In genomic region chr15:62391565-62392262, GRCh38 we compare ENCODE assay signal across 8 cellular contexts. TPM values are rescaled to one million over a fixed set of nuclear protein-coding genes. Genes with fewer than 3 reads are reported as not detected.
DNase-seq lines count a peak whose midpoint lies in the region; ATAC-seq and TF ChIP-seq lines count a peak whose summit lies in the region.

No MANE protein-coding gene starts in this region.

- H3K27ac ChIP-seq in HCT116 (ENCODE audit: low read depth, low read length) (peak overlapping the region; percentile 51), mammary epithelial cell (ENCODE audit: insufficient read depth, low read depth, low read length) (peak overlapping the region; percentile 14), gastrocnemius medialis (peak overlapping the region; percentile 84 to 93 (median 90))

- H3K9ac ChIP-seq in HCT116 (ENCODE audit: low read length), result peak overlapping the region; percentile 84
- peak overlapping the region; percentile 62 for H3K9ac ChIP-seq in mammary epithelial cell (ENCODE audit: insufficient read depth, low read length)

- no TSS peak for BruUV-seq in HCT116 (replicated peaks; lab: Mats Ljungman, UMichigan)
- no TSS peak for BruUV-seq in mammary epithelial cell (replicated peaks; lab: Mats Ljungman, UMichigan)

- in situ Hi-C loops in mammary epithelial cell (cut with MboI; ENCODE audit: low sequenced_read_pairs in 2 of 2) (loop anchor here in 1 of 2 donors (25.0 kb wide), 1 partner anchor 346 kb away; no protein-coding TSS in a partner anchor), gastrocnemius medialis (cut with MboI; ENCODE audit: low sequenced_read_pairs in 4 of 4) (loop anchor here in 1 of 4 donors (25.0 kb wide), 1 partner anchor 246 kb away; no protein-coding TSS in a partner anchor)

- DNase-seq in AG10803 (ENCODE audit: low read depth) (peak; percentile 63), HCT116 (ENCODE audit: low read depth, low spot score) (no peak), T-cell (peak in 18 of 34 experiments; percentile 0 to 21 (median 5)), mammary epithelial cell (peak; percentile 60), iPS-NIHi7 (ENCODE audit: extremely low spot score) (peak; percentile 51), gastrocnemius medialis (peak; percentile 26 to 62), NCI-H187 treated with DMSO at 0.1 percent for 48 hours (lab: John Stamatoyannopoulos, UW) (no peak)

- H3K27me3 ChIP-seq in HCT116 (ENCODE audit: insufficient read depth, low read length), result no peaks in the 10 kb centered on the region
- H3K27me3 ChIP-seq in mammary epithelial cell (ENCODE audit: insufficient read depth, low read length), result no peaks in the 10 kb centered on the region
- no peaks in the 10 kb centered on the region for H3K27me3 ChIP-seq in gastrocnemius medialis

- peak; percentile 52 for TF ChIP-seq RAD21 in HCT116 (IDR thresholded peaks at IDR 0.05; ENCODE audit: low read depth)

- H3K27ac Mint-ChIP-seq in T-cell, result peak overlapping the region in 1 of 2 donors; percentile 39

- RAD21 ChIA-PET in HCT116 (lab: Charles Lee; ENCODE audit: low non-redundant PET in 1 of 2, low total read pairs in 2 of 2, uncharacterized antibody in 2 of 2, unreplicated experiment in 2 of 2), result no interaction called here

- no peaks in the 10 kb centered on the region for H3K36me3 Mint-ChIP-seq in T-cell

- 0% methylated on average over 24 of the region's 74 CpGs for WGBS in mammary epithelial cell (ENCODE audit: low coverage, missing lambda C conversion rate)

- peak overlapping the region; percentile 91 to 93 (median 92) for H3K4me3 Mint-ChIP-seq in T-cell

- no peaks in the 10 kb centered on the region for H3K9me3 Mint-ChIP-seq in T-cell

- no peaks in the 10 kb centered on the region for H3K9me2 ChIP-seq in HCT116 (ENCODE audit: insufficient read depth)

- ATAC-seq in HCT116 (peak; percentile 56), T-cell (replicated peaks in 1 of 4) (peak; percentile 38 to 55 (median 42)), gastrocnemius medialis (peak; percentile 42 to 54), HG02798 (IDR thresholded peaks at IDR 0.05; ENCODE audit: poor library complexity, unreplicated experiment) (no peak)

- peak; percentile 50 for TF ChIP-seq CTCF in AG10803 (conservative IDR thresholded peaks at IDR 0.05; ENCODE audit: low read length)
- peak in 1 of 3 experiments; percentile 43; a peak in 1 of 6 replicates for TF ChIP-seq CTCF in HCT116 (IDR thresholded peaks at IDR 0.05 in 2 of 3, conservative IDR thresholded peaks at IDR 0.05 in 1 of 3; ENCODE audit: borderline replicate concordance in 1 of 3, insufficient read depth in 1 of 3, low read depth in 2 of 3, low read length in 2 of 3)
- peak; percentile 8 to 59 for TF ChIP-seq CTCF in mammary epithelial cell (conservative IDR thresholded peaks at IDR 0.05 in 1 of 2, IDR thresholded peaks at IDR 0.05 in 1 of 2; ENCODE audit: extremely low read depth in 1 of 2, insufficient read depth in 1 of 2, low read depth in 1 of 2, low read length in 2 of 2)
- peak in 4 of 5 experiments; percentile 33 to 52 (median 49) for TF ChIP-seq CTCF in gastrocnemius medialis (IDR thresholded peaks at IDR 0.05 in 4 of 5, conservative IDR thresholded peaks at IDR 0.05 in 1 of 5)

- H3K4me3 ChIP-seq in AG10803 (ENCODE audit: low read length) (peak overlapping the region; percentile 97), HCT116 (replicated peaks in 1 of 2; ENCODE audit: low read depth in 1 of 2, low read length in 2 of 2) (peak overlapping the region; percentile 92 to 96), mammary epithelial cell (replicated peaks in 1 of 3; ENCODE audit: insufficient read depth in 1 of 3, low read depth in 2 of 3, low read length in 3 of 3) (peak overlapping the region; percentile 68 to 97 (median 73)), gastrocnemius medialis (peak overlapping the region; percentile 81 to 99 (median 92))

- H3K36me3 ChIP-seq in HCT116 (ENCODE audit: control insufficient read depth in 1 of 2, insufficient read depth in 2 of 2, low read length in 2 of 2) (no peaks in the 10 kb centered on the region), mammary epithelial cell (ENCODE audit: insufficient read depth, low read length) (no peaks in the 10 kb centered on the region), gastrocnemius medialis (no peaks in the 10 kb centered on the region)

- peaks cover 11 to 30% of the 10 kb centered on the region in 2 donors for H3K27me3 Mint-ChIP-seq in T-cell

- POLR2A ChIA-PET in HCT116 (lab: Charles Lee), result no interaction called here
- POLR2A ChIA-PET in T-cell (lab: Charles Lee), result no interaction called here

- intact Hi-C loops in HCT116 (cut with micrococcal nuclease), result loop anchor here (5.0 kb wide), 2 partner anchors 256 to 351 kb away; no protein-coding TSS in a partner anchor
- intact Hi-C loops in mammary epithelial cell (cut with micrococcal nuclease), result loop anchor here (1.0 to 10.0 kb wide), 6 partner anchors 61 to 351 kb away; no protein-coding TSS in a partner anchor
- intact Hi-C loops in gastrocnemius medialis (cut with DNase I; ENCODE audit: low total_unique reads), result loop anchor here (1.0 to 5.0 kb wide), 4 partner anchors 41 to 258 kb away; no protein-coding TSS in a partner anchor

- H3K4me2 ChIP-seq in HCT116 (ENCODE audit: low read length) (peak overlapping the region; percentile 98), mammary epithelial cell (ENCODE audit: insufficient read depth, low read depth, low read length) (peak overlapping the region; percentile 100)

- peaks cover 15 to 20% (median 18%) of the 10 kb centered on the region in 3 donors for H3K4me1 Mint-ChIP-seq in T-cell

- H2AFZ ChIP-seq in HCT116 (ENCODE audit: low read depth, low read length, poor library complexity, severe bottlenecking) (peak overlapping the region; percentile 23), mammary epithelial cell (ENCODE audit: low read depth, low read length) (peak overlapping the region; percentile 94)

- CTCF ChIA-PET in HCT116 (lab: Charles Lee), result interaction anchor here (0.6 to 1.3 kb wide), 2 partner anchors 315 to 351 kb away, joined by 3 read pairs; no protein-coding TSS in a partner anchor
- CTCF ChIA-PET in T-cell (lab: Charles Lee), result no interaction called here
- CTCF ChIA-PET in mammary epithelial cell (lab: Charles Lee; ENCODE audit: low non-redundant PET), result interaction anchor here (0.5 to 0.7 kb wide), 6 partner anchors 158 to 603 kb away, joined by 3 to 4 read pairs (median 3); no protein-coding TSS in a partner anchor

- TF ChIP-seq POLR2A in HCT116 (IDR thresholded peaks at IDR 0.05; ENCODE audit: borderline replicate concordance, extremely low read depth, insufficient read depth, insufficient read length) (no peak), gastrocnemius medialis (IDR thresholded peaks at IDR 0.05) (peak in 1 of 2 donors; percentile 16)

- H4K20me1 ChIP-seq in HCT116 (ENCODE audit: insufficient read depth), result no peaks in the 10 kb centered on the region
- H4K20me1 ChIP-seq in mammary epithelial cell (ENCODE audit: insufficient read depth, low read length), result no peaks in the 10 kb centered on the region

- H3K9me3 ChIP-seq in HCT116 (ENCODE audit: control insufficient read depth in 1 of 2, insufficient read depth in 1 of 2, low read depth in 1 of 2, low read length in 2 of 2) (no peaks in the 10 kb centered on the region), mammary epithelial cell (replicated peaks; ENCODE audit: insufficient read depth, low read length) (no peaks in the 10 kb centered on the region), gastrocnemius medialis (no peaks in the 10 kb centered on the region)

- dilution Hi-C loops in mammary epithelial cell (cut with HindIII; ENCODE audit: low sequenced_read_pairs), result no loop called here

- H3K4me1 ChIP-seq in HCT116 (ENCODE audit: control insufficient read depth in 1 of 2, insufficient read depth in 2 of 2, low read length in 2 of 2), result peaks cover 11 to 13% of the 10 kb centered on the region in 2 experiments; a peak in 3 of 4 replicates
- H3K4me1 ChIP-seq in mammary epithelial cell (ENCODE audit: insufficient read depth, low read length), result peaks cover 15% of the 10 kb centered on the region
- H3K4me1 ChIP-seq in gastrocnemius medialis, result peaks cover 19 to 23% of the 10 kb centered on the region in 2 donors

- H3K79me2 ChIP-seq in HCT116 (ENCODE audit: insufficient read depth, low read length) (no peaks in the 10 kb centered on the region), mammary epithelial cell (ENCODE audit: insufficient read depth, low read length) (peaks cover 11% of the 10 kb centered on the region)

TF ChIP-seq in HCT116, 20 proteins besides CTCF, POLR2A, EP300 and RAD21:
- 0 out of 2 replicates have a peak, but pooled peaks have one; percentile 30 for TF ChIP-seq ZFX (IDR thresholded peaks at IDR 0.05)
- TF ChIP-seq SIN3A (IDR thresholded peaks at IDR 0.05; ENCODE audit: low read depth), result no peak
- no peak for TF ChIP-seq ELF1 (IDR thresholded peaks at IDR 0.05; ENCODE audit: borderline replicate concordance, low read depth)
TF ChIP-seq in HCT116: peak in this region for 1.

RNA-seq across cellular contexts. Expression of gene TLN2, which starts 1.4 kb away (rescaled TPM):
- total RNA-seq in HCT116 (2021; ENCODE audit: unreplicated experiment) (5.8 TPM), T-cell (1 to 10 TPM in 1 of 5 donors, under 1 TPM in 4; 0.59 to 1.7 (median 0.95) TPM), mammary epithelial cell (10 to 100 TPM; 14.5 to 57.0 TPM), gastrocnemius medialis (10 to 100 TPM in 3 of 4 donors, 1 to 10 TPM in 1; 7.4 to 46.0 (median 11.4) TPM)
- polyA plus RNA-seq in HCT116 (2012), result 2.8 and 3.9 TPM in 2 replicates
- 12.2 TPM for polyA plus RNA-seq in mammary epithelial cell
- 33.8 TPM for polyA minus RNA-seq in mammary epithelial cell

Comparison
In these comparisons a context has a peak if more than half of its experiments do, and no peak if none do; other contexts are left out.
1. DNase-seq: peak in AG10803 (single experiment), T-cell (18 of 34), mammary epithelial cell (single experiment), iPS-NIHi7 (single experiment) and gastrocnemius medialis (2 of 2); none in HCT116 (single experiment) and NCI-H187 treated with DMSO at 0.1 percent for 48 hours (single experiment).
2. H3K27ac ChIP-seq: peak in every context shown above with its lines; median percentile 90 in gastrocnemius medialis; 51 in HCT116; 14 in mammary epithelial cell.
3. CTCF ChIA-PET loops: an anchor here in HCT116 (0.6 to 1.3 kb wide) and mammary epithelial cell (0.5 to 0.7 kb wide); none called in T-cell.
4. Peak in every context shown above with its lines, with median percentiles within 50 percentile points of each other: H3K4me3 ChIP-seq.